In genomic region chr1:207311888-207312603, GRCh38 we compare ENCODE assay signal across 19 cellular contexts.
"Had no signal": no experiment of that assay in that cellular context is flagged by ENCODE, and none has a peak within 500 bp of the region (broad histone marks: within the 10 kb centered on the region; RNA-seq: fewer than 3 reads in every experiment).

No MANE protein-coding gene starts in this region.

- H3K36me3 Mint-ChIP-seq: activated naive CD8-positive, alpha-beta T cell treated with anti-CD3 and anti-CD28 coated beads for 36 hours; natural killer cell had no signal

- DNase-seq: activated CD4-positive, alpha-beta T cell treated with anti-CD3 and anti-CD28 coated beads for 1 hour; activated CD8-positive, alpha-beta memory T cell treated with anti-CD3 and anti-CD28 coated beads for 24 hours; activated CD8-positive, alpha-beta memory T cell treated with anti-CD3 and anti-CD28 coated beads, Interleukin-2, amount 50 U/mL, for 4 hours; activated naive CD4-positive, alpha-beta T cell; activated naive CD8-positive, alpha-beta T cell treated with anti-CD3 and anti-CD28 coated beads for 36 hours; activated T-cell treated with anti-CD3 and anti-CD28 coated beads, Interleukin-2, amount 50 U/mL, for 4 hours; colonic mucosa; hypothalamus; lower lobe of right lung; natural killer cell; retina; stimulated activated CD4-positive, alpha-beta T cell treated with anti-CD3 and anti-CD28 coated beads, Interleukin-12 subunit alpha, Interleukin-12 subunit beta, amount 100 ng/mL, for 4 hours; stimulated activated CD4-positive, alpha-beta T cell treated with anti-CD3 and anti-CD28 coated beads, Interleukin-4, amount 100 ng/mL, for 4 hours; stimulated activated naive CD8-positive, alpha-beta T cell treated with anti-CD3 and anti-CD28 coated beads, Interleukin-15, Interleukin-2, amounts not matched to agents 100 U/mL and 50 U/mL, for 24 hours; T-helper 1 cell; T-helper 9 cell; thyroid gland had no signal

- H3K36me3 ChIP-seq: colonic mucosa, lower lobe of right lung, thyroid gland had no signal

- H3K9me3 ChIP-seq: colonic mucosa, lower lobe of right lung, thyroid gland had no signal

- H3K27ac Mint-ChIP-seq: activated naive CD8-positive, alpha-beta T cell treated with anti-CD3 and anti-CD28 coated beads for 36 hours; activated T-helper 2 cell treated with anti-CD3 and anti-CD28 coated beads, Interferon-gamma antibody, Interleukin-2, Interleukin-4, amounts not matched to agents 10 μg/mL and 5 μg/mL and 100 μg/mL, durations not matched to agents 14 hours and 24 hours and 36 hours; natural killer cell had no signal

- H3K4me3 Mint-ChIP-seq: activated naive CD8-positive, alpha-beta T cell treated with anti-CD3 and anti-CD28 coated beads for 36 hours; activated T-cell treated with anti-CD3 and anti-CD28 coated beads, Interleukin-2, amount 50 U/mL, for 4 hours; central memory CD8-positive, alpha-beta T cell; natural killer cell had no signal

- H3K27me3 Mint-ChIP-seq: activated naive CD8-positive, alpha-beta T cell treated with anti-CD3 and anti-CD28 coated beads for 36 hours had no signal

- H3K4me1 Mint-ChIP-seq: central memory CD8-positive, alpha-beta T cell had no signal

- H3K4me3 ChIP-seq: colonic mucosa, lower lobe of right lung, thyroid gland had no signal

- ATAC-seq: activated T-cell treated with anti-CD3 and anti-CD28 coated beads, Interleukin-2, amount 50 U/mL, for 4 hours; lower lobe of right lung; natural killer cell; stimulated activated naive CD8-positive, alpha-beta T cell treated with anti-CD3 and anti-CD28 coated beads, Interleukin-15, Interleukin-2, amounts not matched to agents 100 U/mL and 50 U/mL, for 24 hours had no signal

- H3K27me3 ChIP-seq: colonic mucosa, thyroid gland had no signal

- H3K27ac ChIP-seq: colonic mucosa, lower lobe of right lung, thyroid gland had no signal
